In the genomic region with DNA sequence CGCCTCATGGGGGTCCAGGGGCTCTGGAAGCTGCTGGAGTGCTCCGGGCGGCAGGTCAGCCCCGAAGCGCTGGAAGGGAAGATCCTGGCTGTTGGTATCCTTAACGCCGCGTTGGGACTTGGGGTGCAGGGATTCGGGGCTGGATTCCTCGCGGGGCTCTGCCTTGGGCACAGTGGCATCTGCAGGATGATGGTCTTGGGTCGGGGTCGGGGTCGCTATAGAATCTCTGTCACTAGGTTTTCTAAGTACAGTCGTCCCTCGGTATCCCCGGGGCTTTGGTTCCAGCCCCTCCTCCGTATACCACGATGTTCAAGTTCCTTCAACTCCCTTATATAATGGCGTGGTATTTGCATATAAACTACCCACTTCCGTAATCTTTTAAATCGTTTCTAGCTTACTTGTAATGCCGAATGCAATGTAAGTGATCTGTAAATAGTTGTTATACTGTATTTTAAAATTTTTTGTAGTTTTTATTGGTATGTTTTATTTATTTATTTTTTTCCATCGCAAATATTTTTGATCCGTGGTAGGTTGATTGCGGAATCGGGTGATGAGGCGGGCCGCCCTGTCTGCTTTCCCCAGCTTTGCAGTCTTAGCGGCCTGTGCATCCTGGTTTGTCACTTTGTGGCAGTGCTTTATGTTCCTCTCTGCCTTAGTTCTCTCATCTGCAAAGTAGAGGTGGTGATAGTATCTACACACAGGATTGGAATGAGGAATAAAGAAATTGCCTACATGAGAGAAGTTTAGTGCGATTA, we compare ENCODE assay signal across 8 cellular contexts. TPM values are rescaled to one million over a fixed set of nuclear protein-coding genes. Genes with fewer than 3 reads are reported as not detected.
DNase-seq lines count a peak whose midpoint lies in the region; ATAC-seq, FAIRE-seq and TF ChIP-seq lines count a peak whose summit lies in the region.

No MANE protein-coding gene starts in this region.

- FAIRE-seq in H54 (lab: Jason Lieb, UNC) (peak; percentile 55), small intestine (lab: Jason Lieb, UNC) (no peak)

- H3K4me3 ChIP-seq in GM06990 (replicated peaks; ENCODE audit: low read depth, low read length) (peak overlapping the region; percentile 87), body of pancreas (peak overlapping the region; percentile 51 to 69), small intestine (ENCODE audit: low read depth in 1 of 2, low read length in 2 of 2) (peak overlapping the region; percentile 79 to 99)

- peaks cover 19% of the 10 kb centered on the region for H3K4me1 ChIP-seq in body of pancreas
- H3K4me1 ChIP-seq in small intestine (ENCODE audit: control insufficient read depth in 2 of 2, insufficient read depth in 1 of 2, low read depth in 1 of 2, low read length in 1 of 2): peaks cover 0 to 2% of the 10 kb centered on the region in 2 donors

- H3K9me3 ChIP-seq in body of pancreas: no peaks in the 10 kb centered on the region
- H3K9me3 ChIP-seq in small intestine (ENCODE audit: control insufficient read depth, low read depth): no peaks in the 10 kb centered on the region

- no peak for TF ChIP-seq POLR2A in H54 (IDR thresholded peaks at IDR 0.05; ENCODE audit: low read depth, low read length)
- TF ChIP-seq POLR2A in body of pancreas (IDR thresholded peaks at IDR 0.05): no peak

- intact Hi-C loops in body of pancreas (cut with DNase I): no loop called here

- H3K27me3 ChIP-seq in GM06990 (replicated peaks; ENCODE audit: control insufficient read depth, insufficient read depth, low read length) (no peaks in the 10 kb centered on the region), body of pancreas (no peaks in the 10 kb centered on the region), small intestine (ENCODE audit: control insufficient read depth in 2 of 2, insufficient read depth in 2 of 2, low read length in 2 of 2) (no peaks in the 10 kb centered on the region)

- no peak for TF ChIP-seq CTCF in GM06990 (IDR thresholded peaks at IDR 0.05; ENCODE audit: insufficient read depth, low read length, poor library complexity, severe bottlenecking)
- peak in 1 of 7 experiments; percentile 30 for TF ChIP-seq CTCF in body of pancreas (IDR thresholded peaks at IDR 0.05)

- H3K36me3 ChIP-seq in GM06990 (ENCODE audit: control insufficient read depth, insufficient read depth, low read length) (no peaks in the 10 kb centered on the region; the same call in 1 of the 2 replicates), body of pancreas (replicated peaks in 1 of 2; ENCODE audit: insufficient read depth in 1 of 2, low read depth in 2 of 2) (no peaks in the 10 kb centered on the region), small intestine (ENCODE audit: control insufficient read depth in 2 of 2, insufficient read depth in 2 of 2, low read length in 2 of 2) (no peaks in the 10 kb centered on the region)

- peak; percentile 63 for DNase-seq in GM06990 (ENCODE audit: extremely low read depth, insufficient read length)
- DNase-seq in H54 (ENCODE audit: insufficient read length, low spot score): no peak
- peak; percentile 67 to 77 for DNase-seq in Kasumi-1 (lab: John Stamatoyannopoulos, UW)
- peak in 4 of 5 donors; percentile 12 to 62 (median 38) for DNase-seq in T-helper 1 cell
- DNase-seq in body of pancreas: peak; percentile 23 to 52 (median 42)
- DNase-seq in iPS-NIHi11 (ENCODE audit: low spot score): peak; percentile 16
- DNase-seq in small intestine: peak; percentile 68
- no peak for DNase-seq in NCI-H2029 treated with DMSO at 0.1 percent for 48 hours (lab: John Stamatoyannopoulos, UW)

- 0% methylated on average over 18 to 31 of the region's 31 CpGs for WGBS in body of pancreas, 2 donors
- 0 to 1% (median 1%) methylated on average over 31 of the region's 31 CpGs for WGBS in small intestine, 3 donors

- H3K27ac ChIP-seq in body of pancreas (peak overlapping the region; percentile 94 to 96 (median 95)), small intestine (ENCODE audit: low read depth in 1 of 2, low read length in 1 of 2) (peak overlapping the region; percentile 92 to 97)

- ATAC-seq in body of pancreas: peak; percentile 28

RNA-seq across cellular contexts. Expression of a gene that starts 0.6 kb away (rescaled TPM):
- total RNA-seq in body of pancreas: 10 to 100 TPM; 31.9 to 42.8 TPM
- polyA plus RNA-seq in small intestine: 100 to 1,000 TPM in 1 of 3 donors, 10 to 100 TPM in 2; 40.7 to 112 (median 54.9) TPM

RNA-seq across cellular contexts. Expression of a gene that starts 47.5 kb away (rescaled TPM):
- total RNA-seq in body of pancreas: 10 to 100 TPM; 15.8 to 18.9 TPM
- polyA plus RNA-seq in small intestine: 10 to 100 TPM in 1 of 3 donors, 1 to 10 TPM in 2; 7.3 to 13.2 (median 10.0) TPM

RNA-seq across cellular contexts. Expression of a gene that starts 47.7 kb away (rescaled TPM):
- total RNA-seq in body of pancreas: 1 to 10 TPM in 1 of 2 donors, not detected in 1; 4.2 TPM
- 1 to 10 TPM in 1 of 3 donors, under 1 TPM in 1, not detected in 1; 0.54 to 3.6 TPM for polyA plus RNA-seq in small intestine

Comparison
In these comparisons a context has a peak if more than half of its experiments do, and no peak if none do; other contexts are left out.
1. DNase-seq: peak in GM06990 (single experiment), Kasumi-1 (2 of 2), T-helper 1 cell (4 of 5), body of pancreas (4 of 4), iPS-NIHi11 (single experiment) and small intestine (single experiment); none in H54 (single experiment) and NCI-H2029 treated with DMSO at 0.1 percent for 48 hours (single experiment).
2. Peak in every context shown above with its lines, with median percentiles within 50 percentile points of each other: H3K4me3 ChIP-seq.